ENCODE assay signal across 3 cellular contexts in genomic region chr2:201043050-201043449, GRCh38.
TF ChIP-seq lines count a peak whose summit lies in the region.
"Not testable (repeated sequence)": the region's sequence is repeated elsewhere in the genome, so short reads cannot be mapped to it uniquely, and the experiment has no call there.

No MANE protein-coding gene starts in this region.

TF ChIP-seq in K562, 482 proteins besides CTCF, POLR2A, EP300 and RAD21:
- TF ChIP-seq CBFA2T3 (IDR thresholded peaks at IDR 0.05), result peak; percentile 34

TF ChIP-seq in HepG2, 621 proteins besides CTCF, POLR2A, EP300 and RAD21 (continues in another document):
- peak; percentile 66; the same call in 1 of the 2 replicates for TF ChIP-seq ARID5B (CRISPR knock-in tag; IDR thresholded peaks at IDR 0.05)
- peak; percentile 86 for TF ChIP-seq BCL6 (CRISPR knock-in tag; IDR thresholded peaks at IDR 0.05)
- peak; percentile 44; the same call in 1 of the 2 replicates for TF ChIP-seq PAXIP1 (CRISPR knock-in tag; conservative IDR thresholded peaks at IDR 0.05)
- not testable (repeated sequence) for TF ChIP-seq SOX6 (IDR thresholded peaks at IDR 0.05); NR2F6 (CRISPR knock-in tag; IDR thresholded peaks at IDR 0.05); SOX13 (IDR thresholded peaks at IDR 0.05)
- peak; percentile 79 for TF ChIP-seq SOX6 (CRISPR knock-in tag; IDR thresholded peaks at IDR 0.05)
- TF ChIP-seq RXRB (CRISPR knock-in tag; IDR thresholded peaks at IDR 0.05; ENCODE audit: borderline replicate concordance), result 0 out of 2 replicates have a peak, but pooled peaks have one; percentile 13
- TF ChIP-seq SP5 (CRISPR knock-in tag; IDR thresholded peaks at IDR 0.05; ENCODE audit: borderline replicate concordance, low read depth), result peak; percentile 47; the same call in 1 of the 2 replicates
- TF ChIP-seq GFI1 (CRISPR knock-in tag; IDR thresholded peaks at IDR 0.05; ENCODE audit: borderline replicate concordance), result peak; percentile 20; the same call in 1 of the 2 replicates
- peak; percentile 60 for TF ChIP-seq SOX5 (CRISPR knock-in tag; IDR thresholded peaks at IDR 0.05; ENCODE audit: borderline replicate concordance)
- TF ChIP-seq SIX4 (CRISPR knock-in tag; IDR thresholded peaks at IDR 0.05), result peak; percentile 88
- peak; percentile 84; the same call in 1 of the 2 replicates for TF ChIP-seq SIX1 (CRISPR knock-in tag; IDR thresholded peaks at IDR 0.05; ENCODE audit: borderline replicate concordance)
- TF ChIP-seq ZNF652 (CRISPR knock-in tag; IDR thresholded peaks at IDR 0.05; ENCODE audit: borderline replicate concordance, low read depth), result peak; percentile 96
- TF ChIP-seq NR2F6 (IDR thresholded peaks at IDR 0.05), result peak; percentile 42; the same call in 1 of the 2 replicates
- peak; percentile 33; the same call in 1 of the 2 replicates for TF ChIP-seq GATAD2A (CRISPR knock-in tag; IDR thresholded peaks at IDR 0.05)
- peak; percentile 19; the same call in 1 of the 2 replicates for TF ChIP-seq HNF4A (CRISPR knock-in tag; IDR thresholded peaks at IDR 0.05)
- TF ChIP-seq PITX1 (CRISPR knock-in tag; IDR thresholded peaks at IDR 0.05), result 0 out of 2 replicates have a peak, but pooled peaks have one; percentile 40
- peak; percentile 29; the same call in 1 of the 2 replicates for TF ChIP-seq DRAP1 (CRISPR knock-in tag; IDR thresholded peaks at IDR 0.05)
- 0 out of 2 replicates have a peak, but pooled peaks have one; percentile 20 for TF ChIP-seq RARA (CRISPR knock-in tag; IDR thresholded peaks at IDR 0.05)
- 0 out of 2 replicates have a peak, but pooled peaks have one; percentile 24 for TF ChIP-seq ATF2 (CRISPR knock-in tag; IDR thresholded peaks at IDR 0.05)
- TF ChIP-seq SOX13 (CRISPR knock-in tag; conservative IDR thresholded peaks at IDR 0.05 in 1 of 2, IDR thresholded peaks at IDR 0.05 in 1 of 2), result peak in 1 of 2 experiments; percentile 58; a peak in 1 of 4 replicates

TF ChIP-seq in liver, 16 proteins besides CTCF, POLR2A, EP300 and RAD21:
- TF ChIP-seq HNF4A (conservative IDR thresholded peaks at IDR 0.05), result peak; percentile 34 to 39
- peak in 1 of 2 donors; percentile 16 for TF ChIP-seq RXRA (IDR thresholded peaks at IDR 0.05)
